ENCODE assay signal across 1 cellular context in the genomic region with DNA sequence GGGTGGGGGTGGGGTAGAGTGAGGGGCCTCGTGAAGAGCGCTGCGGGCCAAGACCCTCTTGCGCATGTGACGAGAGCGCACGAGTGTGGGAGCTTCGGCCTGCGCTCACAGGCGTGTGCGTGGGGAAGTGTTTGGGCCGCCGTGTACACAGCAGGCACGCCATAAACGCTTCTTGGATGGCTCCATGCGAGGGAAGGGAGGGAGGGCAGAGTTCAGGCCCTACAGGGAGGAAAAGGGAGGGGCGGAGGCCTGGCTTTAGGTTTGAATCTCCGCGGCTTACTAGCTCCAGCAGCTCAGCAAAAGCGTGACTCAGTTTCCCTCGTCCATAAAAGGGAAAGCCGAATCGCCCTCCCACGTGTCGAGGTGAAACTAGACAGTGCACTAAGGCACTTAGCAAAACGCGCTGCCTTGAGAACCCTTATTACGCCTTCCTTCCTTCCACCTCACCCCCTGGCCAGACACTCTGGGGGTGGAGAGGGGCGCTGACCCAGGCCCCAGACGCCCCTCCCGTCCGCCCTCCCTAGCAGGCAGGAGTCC.
TF ChIP-seq lines count a peak whose summit lies in the region.

No MANE protein-coding gene starts in this region.

TF ChIP-seq in WTC11, 78 proteins besides CTCF, POLR2A, EP300 and RAD21 (continued from another document):
- TF ChIP-seq, protein P1, sequence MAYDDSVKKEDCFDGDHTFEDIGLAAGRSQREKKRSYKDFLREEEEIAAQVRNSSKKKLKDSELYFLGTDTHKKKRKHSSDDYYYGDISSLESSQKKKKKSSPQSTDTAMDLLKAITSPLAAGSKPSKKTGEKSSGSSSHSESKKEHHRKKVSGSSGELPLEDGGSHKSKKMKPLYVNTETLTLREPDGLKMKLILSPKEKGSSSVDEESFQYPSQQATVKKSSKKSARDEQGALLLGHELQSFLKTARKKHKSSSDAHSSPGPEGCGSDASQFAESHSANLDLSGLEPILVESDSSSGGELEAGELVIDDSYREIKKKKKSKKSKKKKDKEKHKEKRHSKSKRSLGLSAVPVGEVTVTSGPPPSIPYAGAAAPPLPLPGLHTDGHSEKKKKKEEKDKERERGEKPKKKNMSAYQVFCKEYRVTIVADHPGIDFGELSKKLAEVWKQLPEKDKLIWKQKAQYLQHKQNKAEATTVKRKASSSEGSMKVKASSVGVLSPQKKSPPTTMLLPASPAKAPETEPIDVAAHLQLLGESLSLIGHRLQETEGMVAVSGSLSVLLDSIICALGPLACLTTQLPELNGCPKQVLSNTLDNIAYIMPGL (CRISPR knock-in tag; IDR thresholded peaks at IDR 0.05): no peak
- TF ChIP-seq, protein P2, sequence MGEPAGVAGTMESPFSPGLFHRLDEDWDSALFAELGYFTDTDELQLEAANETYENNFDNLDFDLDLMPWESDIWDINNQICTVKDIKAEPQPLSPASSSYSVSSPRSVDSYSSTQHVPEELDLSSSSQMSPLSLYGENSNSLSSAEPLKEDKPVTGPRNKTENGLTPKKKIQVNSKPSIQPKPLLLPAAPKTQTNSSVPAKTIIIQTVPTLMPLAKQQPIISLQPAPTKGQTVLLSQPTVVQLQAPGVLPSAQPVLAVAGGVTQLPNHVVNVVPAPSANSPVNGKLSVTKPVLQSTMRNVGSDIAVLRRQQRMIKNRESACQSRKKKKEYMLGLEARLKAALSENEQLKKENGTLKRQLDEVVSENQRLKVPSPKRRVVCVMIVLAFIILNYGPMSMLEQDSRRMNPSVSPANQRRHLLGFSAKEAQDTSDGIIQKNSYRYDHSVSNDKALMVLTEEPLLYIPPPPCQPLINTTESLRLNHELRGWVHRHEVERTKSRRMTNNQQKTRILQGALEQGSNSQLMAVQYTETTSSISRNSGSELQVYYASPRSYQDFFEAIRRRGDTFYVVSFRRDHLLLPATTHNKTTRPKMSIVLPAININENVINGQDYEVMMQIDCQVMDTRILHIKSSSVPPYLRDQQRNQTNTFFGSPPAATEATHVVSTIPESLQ (CRISPR knock-in tag; IDR thresholded peaks at IDR 0.05): no peak
- TF ChIP-seq, protein P3, sequence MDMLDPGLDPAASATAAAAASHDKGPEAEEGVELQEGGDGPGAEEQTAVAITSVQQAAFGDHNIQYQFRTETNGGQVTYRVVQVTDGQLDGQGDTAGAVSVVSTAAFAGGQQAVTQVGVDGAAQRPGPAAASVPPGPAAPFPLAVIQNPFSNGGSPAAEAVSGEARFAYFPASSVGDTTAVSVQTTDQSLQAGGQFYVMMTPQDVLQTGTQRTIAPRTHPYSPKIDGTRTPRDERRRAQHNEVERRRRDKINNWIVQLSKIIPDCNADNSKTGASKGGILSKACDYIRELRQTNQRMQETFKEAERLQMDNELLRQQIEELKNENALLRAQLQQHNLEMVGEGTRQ (CRISPR knock-in tag; IDR thresholded peaks at IDR 0.05): no peak
- TF ChIP-seq ZNF396 (CRISPR knock-in tag; IDR thresholded peaks at IDR 0.05; ENCODE audit: borderline replicate concordance) (no peak), NFYB (CRISPR knock-in tag; conservative IDR thresholded peaks at IDR 0.05; ENCODE audit: low read depth) (no peak), KAT7 (CRISPR knock-in tag; IDR thresholded peaks at IDR 0.05; ENCODE audit: borderline replicate concordance) (no peak), SMAD4 (CRISPR knock-in tag; IDR thresholded peaks at IDR 0.05) (no peak), SOX15 (CRISPR knock-in tag; IDR thresholded peaks at IDR 0.05) (no peak), NR1H2 (CRISPR knock-in tag; IDR thresholded peaks at IDR 0.05) (no peak), RORB (CRISPR knock-in tag; IDR thresholded peaks at IDR 0.05) (no peak), ELF4 (CRISPR knock-in tag; IDR thresholded peaks at IDR 0.05; ENCODE audit: low read depth) (no peak), SP1 (CRISPR knock-in tag; conservative IDR thresholded peaks at IDR 0.05) (no peak), ZNF121 (CRISPR knock-in tag; IDR thresholded peaks at IDR 0.05) (no peak)
- TF ChIP-seq, protein P4, sequence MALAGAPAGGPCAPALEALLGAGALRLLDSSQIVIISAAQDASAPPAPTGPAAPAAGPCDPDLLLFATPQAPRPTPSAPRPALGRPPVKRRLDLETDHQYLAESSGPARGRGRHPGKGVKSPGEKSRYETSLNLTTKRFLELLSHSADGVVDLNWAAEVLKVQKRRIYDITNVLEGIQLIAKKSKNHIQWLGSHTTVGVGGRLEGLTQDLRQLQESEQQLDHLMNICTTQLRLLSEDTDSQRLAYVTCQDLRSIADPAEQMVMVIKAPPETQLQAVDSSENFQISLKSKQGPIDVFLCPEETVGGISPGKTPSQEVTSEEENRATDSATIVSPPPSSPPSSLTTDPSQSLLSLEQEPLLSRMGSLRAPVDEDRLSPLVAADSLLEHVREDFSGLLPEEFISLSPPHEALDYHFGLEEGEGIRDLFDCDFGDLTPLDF (CRISPR knock-in tag; IDR thresholded peaks at IDR 0.05): no peak
TF ChIP-seq in WTC11: peak in this region for 0.
